In the genomic region with DNA sequence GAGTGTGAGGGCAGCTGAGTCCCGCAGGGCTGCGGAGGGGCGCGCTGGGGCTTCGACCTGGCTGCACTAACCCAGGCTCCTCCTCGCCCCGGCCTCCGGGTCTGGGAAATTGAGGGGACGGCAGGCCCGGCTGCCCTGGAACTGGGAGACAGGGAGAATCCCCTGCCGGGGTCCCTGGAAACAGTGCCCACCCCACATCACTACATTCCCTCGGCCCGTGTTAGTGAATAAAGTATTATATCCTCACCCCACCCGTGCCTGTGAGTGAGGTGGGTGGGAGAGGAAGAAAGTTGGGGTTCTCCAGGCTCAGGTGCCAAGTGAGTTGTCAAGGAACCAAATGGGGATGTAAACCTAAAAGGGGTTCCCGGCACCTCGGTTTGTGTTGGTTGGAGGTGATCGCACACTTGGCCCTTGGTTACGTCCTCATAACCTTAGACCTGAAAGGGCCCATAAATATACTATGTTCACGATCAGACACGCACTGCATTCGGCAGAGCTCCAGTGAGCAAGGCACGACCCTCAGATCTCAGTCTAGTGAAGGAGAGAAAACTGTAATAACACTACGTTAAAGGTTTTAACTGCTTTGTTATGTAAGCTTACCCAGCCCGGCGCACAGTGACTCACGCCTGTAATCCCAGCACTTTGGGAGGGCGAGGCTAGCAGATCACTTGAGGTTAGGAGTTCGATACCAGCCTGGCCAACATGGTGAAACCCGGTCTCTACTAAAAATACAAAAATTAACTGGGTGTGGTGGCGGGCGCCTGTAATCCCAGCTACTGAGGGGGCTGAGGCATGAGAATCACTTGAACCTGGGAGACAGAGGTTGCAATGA, we compare ENCODE assay signal across 8 cellular contexts. TPM values are rescaled to one million over a fixed set of nuclear protein-coding genes. Genes with fewer than 3 reads are reported as not detected.
DNase-seq lines count a peak whose midpoint lies in the region; ATAC-seq, FAIRE-seq and TF ChIP-seq lines count a peak whose summit lies in the region.

No MANE protein-coding gene starts in this region.

- no peaks in the 10 kb centered on the region for H3K27me3 Mint-ChIP-seq in Caco-2 (ENCODE audit: insufficient read depth, unreplicated experiment)

- WGBS in H1 (ENCODE audit: extremely low coverage in 1 of 2, insufficient coverage in 1 of 2, insufficient read length in 1 of 2, insufficient replicate concordance in 2 of 2, low coverage in 1 of 2, low lambda C conversion rate in 2 of 2, missing lambda C conversion rate in 1 of 2), 2 experiments = 61% methylated on average over 31 of the region's 31 CpGs; no CpG with 5 or more reads in 1 of the 2 experiments

- peak overlapping the region; percentile 71 for H4K8ac ChIP-seq in H1 (ENCODE audit: extremely low read depth, insufficient read depth, low read length)

- H3K9ac ChIP-seq in H1 (replicated peaks in 1 of 4; ENCODE audit: extremely low read depth in 1 of 4, low read depth in 3 of 4, low read length in 3 of 4) = peak overlapping the region in 1 of 4 experiments; percentile 20; a peak in 1 of 7 replicates

- FAIRE-seq in H1 (lab: Jason Lieb, UNC) = no peak

- BruUV-seq in Caco-2 (replicated peaks; lab: Mats Ljungman, UMichigan) = no TSS peak

- DNase-seq in Caco-2 = no peak
- DNase-seq in MV-4-11 (lab: John Stamatoyannopoulos, UW) = peak; percentile 78
- no peak for DNase-seq in H1 (ENCODE audit: low read depth in 1 of 2, low spot score in 2 of 2)
- DNase-seq in occipital lobe (lab: John Stamatoyannopoulos, UW) = peak; percentile 15
- no peak for DNase-seq in NCI-H2196 (lab: John Stamatoyannopoulos, UW; ENCODE audit: unreplicated experiment)

- CTCF ChIA-PET in Caco-2 (lab: Charles Lee) (interaction anchor here (0.6 to 2.2 kb wide), 17 partner anchors 9 to 755 kb away, joined by 3 to 49 read pairs (median 4); partner anchors contain the start of genes CD2BP2, DCTPP1, PRR14 and TBC1D10B), H1 (lab: Charles Lee; ENCODE audit: partially characterized antibody) (interaction anchor here (0.6 to 3.3 kb wide), 16 partner anchors 9 to 211 kb away, joined by 3 to 13 read pairs (median 3); partner anchors contain the start of genes DCTPP1, ZNF48 and ZNF771)

- no peak overlapping the region for H3K4ac ChIP-seq in H1 (replicated peaks; ENCODE audit: insufficient read length, low read depth, low read length)

- peaks cover 6% of the 10 kb centered on the region; the same call in 1 of the 2 replicates for H3K79me1 ChIP-seq in H1 (ENCODE audit: low read depth, low read length)

- H2AFZ ChIP-seq in H1 (ENCODE audit: low read length) = no peak overlapping the region

- H3K9me3 ChIP-seq in Caco-2 (no peaks in the 10 kb centered on the region), H1 (ENCODE audit: insufficient read depth in 2 of 2, low read depth in 1 of 2, low read length in 1 of 2) (no peaks in the 10 kb centered on the region)

- H3K36me3 ChIP-seq in Caco-2 (ENCODE audit: control insufficient read depth, insufficient read depth, low read length) (peaks cover 1% of the 10 kb centered on the region), H1 (ENCODE audit: control insufficient read depth in 2 of 4, insufficient read depth in 4 of 4, low read length in 3 of 4) (peaks cover 8 to 26% (median 12%) of the 10 kb centered on the region in 4 experiments)

- H3K9me3 Mint-ChIP-seq in Caco-2 (ENCODE audit: unreplicated experiment) = no peaks in the 10 kb centered on the region

- H3K4me1 Mint-ChIP-seq in Caco-2 (ENCODE audit: low read depth, unreplicated experiment) = peaks cover 16% of the 10 kb centered on the region

- peaks cover 11% of the 10 kb centered on the region; the same call in 1 of the 2 replicates for H3K4me1 ChIP-seq in Caco-2
- H3K4me1 ChIP-seq in H1 (replicated peaks in 1 of 4; ENCODE audit: control insufficient read depth in 3 of 4, insufficient read depth in 4 of 4, low read length in 3 of 4) = peaks cover 3 to 6% (median 5%) of the 10 kb centered on the region in 4 experiments; a peak in 6 of 7 replicates

- no peak overlapping the region for H3K14ac ChIP-seq in H1 (ENCODE audit: insufficient read length)

- no peak overlapping the region for H2BK20ac ChIP-seq in H1 (ENCODE audit: low read length)

- H3K27ac Mint-ChIP-seq in Caco-2 (ENCODE audit: unreplicated experiment) = no peak overlapping the region

- intact Hi-C loops in Caco-2 (cut with micrococcal nuclease; ENCODE audit: unreplicated experiment) = no loop called here

- H3K36me3 Mint-ChIP-seq in Caco-2 (ENCODE audit: insufficient read depth, unreplicated experiment) = peaks cover 47% of the 10 kb centered on the region

- H3K23me2 ChIP-seq in H1 (ENCODE audit: low read depth, low read length) = peaks cover 8% of the 10 kb centered on the region; the same call in 1 of the 2 replicates

- no peak overlapping the region for H2BK12ac ChIP-seq in H1 (ENCODE audit: low read depth, low read length)

- no peak overlapping the region for H2AK5ac ChIP-seq in H1 (ENCODE audit: low read depth, low read length)

- peak overlapping the region; percentile 93 for H3K4me3 ChIP-seq in Caco-2 (ENCODE audit: low read depth, low read length)
- peak overlapping the region; percentile 21 to 60 (median 34); a peak in 7 of 8 replicates for H3K4me3 ChIP-seq in H1 (ENCODE audit: extremely low read depth in 1 of 4, insufficient read depth in 2 of 4, low read depth in 3 of 4, low read length in 4 of 4)

- TF ChIP-seq CTCF in Caco-2 (IDR thresholded peaks at IDR 0.05; ENCODE audit: insufficient read depth in 1 of 2, low read depth in 1 of 2, low read length in 1 of 2, severe bottlenecking in 1 of 2, unreplicated experiment in 1 of 2) (no peak), H1 (IDR thresholded peaks at IDR 0.05; ENCODE audit: control extremely low read depth in 1 of 3, insufficient read depth in 1 of 3, low read depth in 1 of 3, low read length in 3 of 3) (no peak)

- peaks cover 2 to 12% of the 10 kb centered on the region in 2 experiments for H4K20me1 ChIP-seq in H1 (replicated peaks in 1 of 2; ENCODE audit: control insufficient read depth in 1 of 2, insufficient read depth in 2 of 2, low read length in 2 of 2)

- no peak for TF ChIP-seq POLR2A in H1 (IDR thresholded peaks at IDR 0.05; ENCODE audit: control extremely low read depth in 1 of 2, low read depth in 2 of 2, low read length in 2 of 2)

- H4K5ac ChIP-seq in H1 (ENCODE audit: insufficient read length, low read depth, low read length) = no peak overlapping the region

- TF ChIP-seq RAD21 in H1 (IDR thresholded peaks at IDR 0.05 in 1 of 2, conservative IDR thresholded peaks at IDR 0.05 in 1 of 2; ENCODE audit: low read depth in 2 of 2, low read length in 2 of 2) = no peak

- H4K91ac ChIP-seq in H1 (replicated peaks; ENCODE audit: insufficient read length, low read length) = no peak overlapping the region

- no peak overlapping the region for H3K56ac ChIP-seq in H1 (replicated peaks; ENCODE audit: insufficient read length, low read depth, low read length)

- no peak overlapping the region for H3K23ac ChIP-seq in H1 (ENCODE audit: insufficient read length)

- POLR2A ChIA-PET in Caco-2 (lab: Charles Lee) = interaction anchor here (0.6 to 1.6 kb wide), 14 partner anchors 9 to 240 kb away, joined by 3 to 27 read pairs (median 5); partner anchors contain the start of genes DCTPP1, FBRS, SEPHS2 and ZNF48
- POLR2A ChIA-PET in H1 (lab: Charles Lee; ENCODE audit: partially characterized antibody) = interaction anchor here (0.8 to 4.0 kb wide), 20 partner anchors 11 to 353 kb away, joined by 3 to 34 read pairs (median 3); partner anchors contain the start of genes ALDOA, CD2BP2, DCTPP1 and ZNF48

- ATAC-seq in HG03196 (IDR thresholded peaks at IDR 0.05; ENCODE audit: unreplicated experiment) = no peak
- no peak for ATAC-seq in HG02973 (IDR thresholded peaks at IDR 0.05; ENCODE audit: unreplicated experiment)
- ATAC-seq in GM18517 (IDR thresholded peaks at IDR 0.05; ENCODE audit: unreplicated experiment) = no peak

- H2BK120ac ChIP-seq in H1 (replicated peaks; ENCODE audit: low read depth, low read length) = no peak overlapping the region

- peak overlapping the region; percentile 60 for H3K4me3 Mint-ChIP-seq in Caco-2 (ENCODE audit: unreplicated experiment)

- H2BK5ac ChIP-seq in H1 (ENCODE audit: low read depth, low read length) = 0 out of 2 replicates have a peak overlapping the region, but pooled peaks have one; percentile 32

- no peak overlapping the region for H3K18ac ChIP-seq in H1 (ENCODE audit: extremely low read depth, low read length)

- H3K79me2 ChIP-seq in H1 (ENCODE audit: control insufficient read depth in 1 of 2, insufficient read depth in 2 of 2, low read length in 2 of 2) = no peaks in the 10 kb centered on the region

- H3K27ac ChIP-seq in H1 (ENCODE audit: low read depth, low read length) = no peak overlapping the region

- no peak overlapping the region for H2BK15ac ChIP-seq in H1 (ENCODE audit: low read length)

- H3K27me3 ChIP-seq in Caco-2 (replicated peaks; ENCODE audit: control insufficient read depth, insufficient read depth, low read length) (no peaks in the 10 kb centered on the region), H1 (replicated peaks in 1 of 4; ENCODE audit: control insufficient read depth in 3 of 4, extremely low read depth in 1 of 4, insufficient read depth in 3 of 4, low read length in 3 of 4) (no peaks in the 10 kb centered on the region)

- H3K4me2 ChIP-seq in H1 (ENCODE audit: insufficient read depth in 1 of 2, low read depth in 2 of 2, low read length in 2 of 2) = peak overlapping the region; percentile 64 to 76

- TF ChIP-seq EP300 in H1 (IDR thresholded peaks at IDR 0.05; ENCODE audit: borderline replicate concordance in 1 of 2, low read depth in 2 of 2, low read length in 2 of 2) = no peak

RNA-seq across cellular contexts. Expression of gene ZNF771, which starts 11.2 kb away (rescaled TPM):
- 4.7 and 5.8 TPM in 2 replicates for total RNA-seq in Caco-2 (2022)
- 9.6 and 10.6 TPM in 2 replicates for total RNA-seq in H1 (2021; fragmentation: NEBNext Ultra II Directional; extraction: Animal tissue kit (Norgen Biotek cat#: 25700))
- polyA plus RNA-seq in H1 (2011; rRNA removed) = 15.7 and 20.2 TPM in 2 replicates
- 12.0 TPM for polyA plus RNA-seq in H1 (2011; cell fraction: cytosol; rRNA removed)
- 10.5 TPM for polyA plus RNA-seq in H1 (2011; cell fraction: nucleus; rRNA removed)
- polyA plus RNA-seq in H1 (2012, experiment 1 of 2) = 5.4 to 6.8 TPM (median 6.4 TPM) in 4 replicates
- 4.0 TPM for polyA plus RNA-seq in H1 (2012, experiment 2 of 2)
- polyA plus RNA-seq in H1 (2013, experiment 1 of 2) = 3.7 TPM
- polyA plus RNA-seq in H1 (2013, experiment 2 of 2) = 4.6 TPM
- polyA minus RNA-seq in H1 (2011; rRNA and poly(A)+ RNA removed) = 3.6 and 4.7 TPM in 2 replicates
- 7.8 TPM for polyA minus RNA-seq in H1 (2011; cell fraction: cytosol; rRNA and poly(A)+ RNA removed)
- polyA minus RNA-seq in H1 (2011; cell fraction: nucleus; rRNA and poly(A)+ RNA removed) = 11.8 TPM
- 6.9 TPM for total RNA-seq in occipital lobe

RNA-seq across cellular contexts. Expression of gene DCTPP1, which starts 11.3 kb away (rescaled TPM):
- 51.1 and 53.2 TPM in 2 replicates for total RNA-seq in Caco-2 (2022)
- 90.4 and 94.5 TPM in 2 replicates for total RNA-seq in H1 (2021; fragmentation: NEBNext Ultra II Directional; extraction: Animal tissue kit (Norgen Biotek cat#: 25700))
- polyA plus RNA-seq in H1 (2011; rRNA removed) = 103 and 105 TPM in 2 replicates
- 108 TPM for polyA plus RNA-seq in H1 (2011; cell fraction: cytosol; rRNA removed)
- polyA plus RNA-seq in H1 (2011; cell fraction: nucleus; rRNA removed) = 51.4 TPM
- polyA plus RNA-seq in H1 (2012, experiment 1 of 2) = 74.8 to 99.2 TPM (median 95.4 TPM) in 4 replicates
- polyA plus RNA-seq in H1 (2012, experiment 2 of 2) = 172 TPM
- polyA plus RNA-seq in H1 (2013, experiment 1 of 2) = 61.2 TPM
- polyA plus RNA-seq in H1 (2013, experiment 2 of 2) = 60.1 TPM
- polyA minus RNA-seq in H1 (2011; rRNA and poly(A)+ RNA removed) = 27.2 and 45.3 TPM in 2 replicates
- 37.7 TPM for polyA minus RNA-seq in H1 (2011; cell fraction: cytosol; rRNA and poly(A)+ RNA removed)
- polyA minus RNA-seq in H1 (2011; cell fraction: nucleus; rRNA and poly(A)+ RNA removed) = 16.8 TPM
- total RNA-seq in occipital lobe = 29.8 TPM

RNA-seq across cellular contexts. Expression of gene ZNF48, which starts 23.3 kb away (rescaled TPM):
- total RNA-seq in Caco-2 (2022) (12.8 and 13.4 TPM in 2 replicates), occipital lobe (32.0 TPM)
- total RNA-seq in H1 (2021; fragmentation: NEBNext Ultra II Directional; extraction: Animal tissue kit (Norgen Biotek cat#: 25700)) = 40.6 and 41.2 TPM in 2 replicates
- 30.4 and 39.6 TPM in 2 replicates for polyA plus RNA-seq in H1 (2011; rRNA removed)
- 27.3 TPM for polyA plus RNA-seq in H1 (2011; cell fraction: cytosol; rRNA removed)
- 30.8 TPM for polyA plus RNA-seq in H1 (2011; cell fraction: nucleus; rRNA removed)
- 30.8 to 36.4 TPM (median 33.0 TPM) in 4 replicates for polyA plus RNA-seq in H1 (2012, experiment 1 of 2)
- 36.2 TPM for polyA plus RNA-seq in H1 (2012, experiment 2 of 2)
- polyA plus RNA-seq in H1 (2013, experiment 1 of 2) = 19.0 TPM
- polyA plus RNA-seq in H1 (2013, experiment 2 of 2) = 18.2 TPM
- 23.0 and 24.8 TPM in 2 replicates for polyA minus RNA-seq in H1 (2011; rRNA and poly(A)+ RNA removed)
- polyA minus RNA-seq in H1 (2011; cell fraction: cytosol; rRNA and poly(A)+ RNA removed) = 20.8 TPM
- polyA minus RNA-seq in H1 (2011; cell fraction: nucleus; rRNA and poly(A)+ RNA removed) = 25.9 TPM

RNA-seq across cellular contexts. Expression of gene SEPHS2, which starts 27.1 kb away (rescaled TPM):
- total RNA-seq in Caco-2 (2022) (80.2 and 91.6 TPM in 2 replicates), occipital lobe (12.3 TPM)
- 61.8 and 62.0 TPM in 2 replicates for total RNA-seq in H1 (2021; fragmentation: NEBNext Ultra II Directional; extraction: Animal tissue kit (Norgen Biotek cat#: 25700))
- polyA plus RNA-seq in H1 (2011; rRNA removed) = 27.5 and 28.2 TPM in 2 replicates
- 46.0 TPM for polyA plus RNA-seq in H1 (2011; cell fraction: cytosol; rRNA removed)
- polyA plus RNA-seq in H1 (2011; cell fraction: nucleus; rRNA removed) = 19.7 TPM
- 44.1 to 49.7 TPM (median 47.1 TPM) in 4 replicates for polyA plus RNA-seq in H1 (2012, experiment 1 of 2)
- 15.9 TPM for polyA plus RNA-seq in H1 (2012, experiment 2 of 2)
- 36.3 TPM for polyA plus RNA-seq in H1 (2013, experiment 1 of 2)
- polyA plus RNA-seq in H1 (2013, experiment 2 of 2) = 38.0 TPM
- 38.7 and 52.0 TPM in 2 replicates for polyA minus RNA-seq in H1 (2011; rRNA and poly(A)+ RNA removed)
- polyA minus RNA-seq in H1 (2011; cell fraction: cytosol; rRNA and poly(A)+ RNA removed) = 18.6 TPM
- 20.7 TPM for polyA minus RNA-seq in H1 (2011; cell fraction: nucleus; rRNA and poly(A)+ RNA removed)

RNA-seq across cellular contexts. Expression of gene SEPTIN1, which starts 36.2 kb away (rescaled TPM):
- 0.21 and 0.34 TPM in 2 replicates for total RNA-seq in Caco-2 (2022)
- total RNA-seq in H1 (2021; fragmentation: NEBNext Ultra II Directional; extraction: Animal tissue kit (Norgen Biotek cat#: 25700)) = 0.84 and 1.4 TPM in 2 replicates
- polyA plus RNA-seq in H1 (2011; rRNA removed) = 0.24 and 0.57 TPM in 2 replicates
- 0.70 TPM for polyA plus RNA-seq in H1 (2011; cell fraction: cytosol; rRNA removed)
- polyA plus RNA-seq in H1 (2011; cell fraction: nucleus; rRNA removed) = 0.83 TPM
- polyA plus RNA-seq in H1 (2012, experiment 1 of 2) = 1.1 to 2.7 TPM (median 1.3 TPM) in 4 replicates
- polyA plus RNA-seq in H1 (2012, experiment 2 of 2) = 0.73 TPM
- 1.5 TPM for polyA plus RNA-seq in H1 (2013, experiment 1 of 2)
- polyA plus RNA-seq in H1 (2013, experiment 2 of 2) = 1.5 TPM
- polyA minus RNA-seq in H1 (2011; rRNA and poly(A)+ RNA removed) = not detected in 2 replicates
- polyA minus RNA-seq in H1 (2011; cell fraction: cytosol; rRNA and poly(A)+ RNA removed) = not detected
- polyA minus RNA-seq in H1 (2011; cell fraction: nucleus; rRNA and poly(A)+ RNA removed) = not detected
- under 0.01 TPM for total RNA-seq in occipital lobe

Comparison
In these comparisons a context has a peak if more than half of its experiments do, and no peak if none do; other contexts are left out.
1. DNase-seq: peak in MV-4-11 (single experiment) and occipital lobe (single experiment); none in Caco-2 (0 of 2), H1 (0 of 2) and NCI-H2196 (single experiment).